In genomic region chr6:37491161-37491829, GRCh38 we compare ENCODE assay signal across 12 cellular contexts. TPM values are rescaled to one million over a fixed set of nuclear protein-coding genes. Genes with fewer than 3 reads are reported as not detected.
A peak's percentile ranks its signal among the peaks of the same experiment; 100 is the strongest.
DNase-seq lines count a peak whose midpoint lies in the region; ATAC-seq and TF ChIP-seq lines count a peak whose summit lies in the region.
"Had no signal": no experiment of that assay in that cellular context is flagged by ENCODE, and none has a peak within 500 bp of the region (broad histone marks: within the 10 kb centered on the region; RNA-seq: fewer than 3 reads in every experiment).

No MANE protein-coding gene starts in this region.

- H3K4me1 ChIP-seq in BLaER1 (peaks cover 61% of the 10 kb centered on the region), lower lobe of right lung (no peaks in the 10 kb centered on the region), A673 (ENCODE audit: insufficient read depth, low read length, poor library complexity, severe bottlenecking) (peaks cover 24% of the 10 kb centered on the region)
- H3K4me1 ChIP-seq: gastrocnemius medialis had no signal

- H3K9ac ChIP-seq in BLaER1: peak overlapping the region; percentile 46; the same call in 1 of the 2 replicates

- H4K20me1 ChIP-seq in BLaER1: peaks cover 70% of the 10 kb centered on the region

- peak overlapping the region; percentile 51 for H3K4me3 Mint-ChIP-seq in activated T-cell treated with anti-CD3 and anti-CD28 coated beads, Interleukin-2, amount 50 U/mL, for 72 hours

- no peak for ATAC-seq in activated T-cell treated with anti-CD3 and anti-CD28 coated beads, Interleukin-2, amount 50 U/mL, for 72 hours (replicated peaks in 1 of 2)
- no peak for ATAC-seq in lower lobe of right lung
- no peak for ATAC-seq in GM21423 (IDR thresholded peaks at IDR 0.05; ENCODE audit: unreplicated experiment)
- ATAC-seq in HG03280 (IDR thresholded peaks at IDR 0.05; ENCODE audit: unreplicated experiment): no peak

- no peak overlapping the region for H3K27ac Mint-ChIP-seq in activated T-cell treated with anti-CD3 and anti-CD28 coated beads, Interleukin-2, amount 50 U/mL, for 72 hours

- H3K27ac ChIP-seq in BLaER1: peak overlapping the region; percentile 51
- H3K27ac ChIP-seq in lower lobe of right lung: no peak overlapping the region
- no peak overlapping the region for H3K27ac ChIP-seq in A673 (ENCODE audit: low read depth, low read length, poor library complexity, severe bottlenecking)
- H3K27ac ChIP-seq: gastrocnemius medialis, thoracic aorta had no signal

- H3K27me3 ChIP-seq in BLaER1: no peaks in the 10 kb centered on the region
- H3K27me3 ChIP-seq in lower lobe of right lung (ENCODE audit: low read depth): no peaks in the 10 kb centered on the region
- H3K27me3 ChIP-seq in A673 (replicated peaks; ENCODE audit: insufficient read depth, low read depth, low read length, poor library complexity): no peaks in the 10 kb centered on the region
- H3K27me3 ChIP-seq: gastrocnemius medialis had no signal

- in situ Hi-C loops in G401 (cut with HindIII; ENCODE audit: low sequenced_read_pairs): no loop called here

- CTCF ChIA-PET in A673 (lab: Charles Lee): no interaction called here

- H3K4me3 ChIP-seq in BLaER1 (no peak overlapping the region), lower lobe of right lung (no peak overlapping the region), A673 (ENCODE audit: low read depth, low read length, poor library complexity, severe bottlenecking) (no peak overlapping the region)
- H3K4me3 ChIP-seq: gastrocnemius medialis, thoracic aorta had no signal

- H3K4me1 Mint-ChIP-seq in activated T-cell treated with anti-CD3 and anti-CD28 coated beads, Interleukin-2, amount 50 U/mL, for 72 hours (ENCODE audit: low read depth): peaks cover 87% of the 10 kb centered on the region

- peaks cover 2 to 10% of the 10 kb centered on the region in 2 donors for H3K36me3 Mint-ChIP-seq in activated T-cell treated with anti-CD3 and anti-CD28 coated beads, Interleukin-2, amount 50 U/mL, for 72 hours (ENCODE audit: insufficient read depth in 2 of 2)

- H3K9me3 ChIP-seq in BLaER1: no peaks in the 10 kb centered on the region
- H3K9me3 ChIP-seq in lower lobe of right lung: no peaks in the 10 kb centered on the region
- H3K9me3 ChIP-seq in A673 (ENCODE audit: low read depth, low read length, poor library complexity, severe bottlenecking): no peaks in the 10 kb centered on the region
- H3K9me3 ChIP-seq: gastrocnemius medialis, thoracic aorta had no signal

- DNase-seq in G401 (ENCODE audit: low spot score): peak; percentile 65
- no peak for DNase-seq in activated T-cell treated with anti-CD3 and anti-CD28 coated beads, Interleukin-2, amount 50 U/mL, for 72 hours
- DNase-seq in lower lobe of right lung: peak; percentile 43
- DNase-seq in HK-2 (ENCODE audit: unreplicated experiment): no peak
- no peak for DNase-seq in A673 (ENCODE audit: low spot score)
- DNase-seq: aorta; effector CD4-positive, alpha-beta T cell; gastrocnemius medialis had no signal

- H3K36me3 ChIP-seq in BLaER1: peaks cover 44% of the 10 kb centered on the region
- peaks cover 7% of the 10 kb centered on the region for H3K36me3 ChIP-seq in lower lobe of right lung
- no peaks in the 10 kb centered on the region for H3K36me3 ChIP-seq in A673 (ENCODE audit: insufficient read depth, low read length, poor library complexity, severe bottlenecking)
- H3K36me3 ChIP-seq: gastrocnemius medialis, thoracic aorta had no signal

- no peaks in the 10 kb centered on the region for H3K27me3 Mint-ChIP-seq in activated T-cell treated with anti-CD3 and anti-CD28 coated beads, Interleukin-2, amount 50 U/mL, for 72 hours (ENCODE audit: low read depth)

- intact Hi-C loops in lower lobe of right lung (cut with DNase I): no loop called here
- intact Hi-C loops in A673 (cut with micrococcal nuclease; ENCODE audit: unreplicated experiment): no loop called here

- no TSS peak for BruUV-seq in A673 (replicated peaks; lab: Mats Ljungman, UMichigan)

- H3K9me3 Mint-ChIP-seq in activated T-cell treated with anti-CD3 and anti-CD28 coated beads, Interleukin-2, amount 50 U/mL, for 72 hours: no peaks in the 10 kb centered on the region

- POLR2A ChIA-PET in A673 (lab: Charles Lee; ENCODE audit: low non-redundant PET): interaction anchor here (0.6 to 0.7 kb wide), 3 partner anchors 133 to 876 kb away, joined by 3 to 4 read pairs (median 4); no protein-coding TSS in a partner anchor

- no peak for TF ChIP-seq CTCF in lower lobe of right lung (IDR thresholded peaks at IDR 0.05)
- no peak for TF ChIP-seq CTCF in A673 (conservative IDR thresholded peaks at IDR 0.05; ENCODE audit: low read depth, low read length)

- peak overlapping the region; percentile 70 for H3K4me2 ChIP-seq in BLaER1

RNA-seq across cellular contexts. Expression of gene CCDC167, which starts 8.4 kb away (rescaled TPM):
- total RNA-seq in G401 (2014; rRNA removed; shearing (Covaris generic)): 52.4 and 75.3 TPM in 2 replicates
- total RNA-seq in activated T-cell treated with anti-CD3 and anti-CD28 coated beads, Interleukin-2, amount 50 U/mL, for 72 hours: 10 to 100 TPM; 32.2 to 36.4 TPM
- total RNA-seq in lower lobe of right lung: 12.7 TPM
- 31.5 and 42.4 TPM in 2 replicates for total RNA-seq in A673 (2021)

RNA-seq across cellular contexts. Expression of gene CMTR1, which starts 58.3 kb away (rescaled TPM):
- total RNA-seq in G401 (2014; rRNA removed; shearing (Covaris generic)): 47.7 and 48.8 TPM in 2 replicates
- total RNA-seq in activated T-cell treated with anti-CD3 and anti-CD28 coated beads, Interleukin-2, amount 50 U/mL, for 72 hours: 10 to 100 TPM; 84.1 to 86.9 TPM
- total RNA-seq in lower lobe of right lung (42.9 TPM), A673 (2021) (32.3 and 35.8 TPM in 2 replicates)

Comparison
In these comparisons a context has a peak if more than half of its experiments do, and no peak if none do; other contexts are left out.
1. DNase-seq: peak in G401 (single experiment) and lower lobe of right lung (single experiment); none in activated T-cell treated with anti-CD3 and anti-CD28 coated beads, Interleukin-2, amount 50 U/mL, for 72 hours (0 of 2), HK-2 (single experiment) and A673 (single experiment).